Comparison of ENCODE assay signal across 8 cellular contexts in the genomic region with DNA sequence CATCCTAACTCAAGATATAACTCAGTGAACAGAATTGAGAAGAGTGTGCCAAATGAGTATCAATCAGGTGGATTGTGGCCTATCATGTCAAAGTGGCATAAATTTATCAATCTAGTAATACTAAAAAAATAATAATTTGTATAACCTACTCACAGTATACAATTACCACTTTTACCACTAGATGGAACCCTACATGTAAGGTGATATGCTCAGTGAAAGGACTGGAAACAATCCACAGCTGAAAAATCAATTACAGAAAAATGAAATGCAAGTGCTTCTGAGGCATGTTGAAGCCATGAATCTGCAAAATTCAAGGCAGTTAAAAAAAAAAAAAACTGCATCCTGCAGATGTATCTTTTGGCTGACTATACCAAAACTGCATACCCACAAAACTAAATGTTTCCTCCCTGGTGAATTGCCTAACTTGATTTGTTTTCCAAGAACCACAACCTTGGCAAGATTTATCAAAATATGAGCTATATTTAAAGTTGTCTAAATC. TPM values are rescaled to one million over a fixed set of nuclear protein-coding genes. Genes with fewer than 3 reads are reported as not detected.
DNase-seq lines count a peak whose midpoint lies in the region; ATAC-seq lines count a peak whose summit lies in the region.

No MANE protein-coding gene starts in this region.

- peak overlapping the region; percentile 37 for H3K27ac ChIP-seq in mesodermal cell (ENCODE audit: low read depth, low read length, severe bottlenecking)

- H3K9me3 ChIP-seq in mesodermal cell (ENCODE audit: control insufficient read depth, low read length), result no peaks in the 10 kb centered on the region

- peak; percentile 60 for DNase-seq in DMS53 treated with DMSO at 0.1 percent for 48 hours (lab: John Stamatoyannopoulos, UW; ENCODE audit: unreplicated experiment)
- DNase-seq in KBM-7, result peak; percentile 79
- DNase-seq in OCI-M1 (lab: John Stamatoyannopoulos, UW), result peak; percentile 86
- DNase-seq in dermis blood vessel endothelial cell, result peak; percentile 90
- no peak for DNase-seq in GM19238 (ENCODE audit: insufficient read length, low spot score)

- ATAC-seq in HG03135 (IDR thresholded peaks at IDR 0.05; ENCODE audit: unreplicated experiment) (no peak), GM19324 (IDR thresholded peaks at IDR 0.05; ENCODE audit: low FRiP score, unreplicated experiment) (no peak)

- H3K4me1 ChIP-seq in mesodermal cell (ENCODE audit: control insufficient read depth, insufficient read depth, low read length, poor library complexity, severe bottlenecking), result peaks cover 11% of the 10 kb centered on the region

- in situ Hi-C loops in KBM-7 (cut with MboI; ENCODE audit: low pct_unique_long_range_greater_than_20kb, low sequenced_read_pairs), result no loop called here

- no peak overlapping the region for H3K4me3 ChIP-seq in mesodermal cell (ENCODE audit: extremely low read depth, insufficient read depth, low read length, poor library complexity, severe bottlenecking)

- peaks cover 2% of the 10 kb centered on the region for H3K36me3 ChIP-seq in mesodermal cell (ENCODE audit: control insufficient read depth, insufficient read depth, low read length)

RNA-seq across cellular contexts. Expression of a gene that starts 13.9 kb away (rescaled TPM):
- 11.4 and 18.1 TPM in 2 replicates for total RNA-seq in dermis blood vessel endothelial cell
- polyA plus RNA-seq in mesodermal cell (2013, experiment 1 of 2), result 18.6 TPM
- 18.4 TPM for polyA plus RNA-seq in mesodermal cell (2013, experiment 2 of 2)

RNA-seq across cellular contexts. Expression of a gene that starts 40.5 kb away (rescaled TPM):
- total RNA-seq in dermis blood vessel endothelial cell, result 5.4 and 6.6 TPM in 2 replicates
- 3.4 TPM for polyA plus RNA-seq in mesodermal cell (2013, experiment 1 of 2)
- 2.5 TPM for polyA plus RNA-seq in mesodermal cell (2013, experiment 2 of 2)

RNA-seq across cellular contexts. Expression of a gene that starts 56.0 kb away (rescaled TPM):
- total RNA-seq in dermis blood vessel endothelial cell, result 17.1 and 28.8 TPM in 2 replicates
- 9.0 TPM for polyA plus RNA-seq in mesodermal cell (2013, experiment 1 of 2)
- polyA plus RNA-seq in mesodermal cell (2013, experiment 2 of 2), result 8.0 TPM
